28 cellular contexts compared by ENCODE assay signal in the genomic region with DNA sequence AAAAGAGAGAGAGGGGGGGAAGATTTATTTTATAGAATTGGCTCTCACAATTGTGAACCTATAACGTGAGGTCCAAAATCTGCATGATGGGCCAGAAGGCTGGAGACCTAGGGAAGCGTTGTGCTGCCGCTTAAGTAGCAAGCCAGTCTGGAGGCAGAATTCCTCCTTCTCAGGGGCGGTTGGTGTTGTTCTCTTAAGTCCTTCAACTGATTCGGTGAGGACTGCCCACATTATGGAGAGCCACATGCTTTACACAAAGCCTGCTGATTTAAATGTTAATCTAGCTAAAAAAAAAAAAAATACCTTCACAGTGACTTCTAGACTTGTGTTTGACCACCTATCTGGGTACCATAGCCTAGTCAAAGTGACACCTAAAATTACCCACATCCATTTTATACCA.
"Had no signal": no experiment of that assay in that cellular context is flagged by ENCODE, and none has a peak within 500 bp of the region (broad histone marks: within the 10 kb centered on the region; RNA-seq: fewer than 3 reads in every experiment).

No MANE protein-coding gene starts in this region.

- H3K9me3 ChIP-seq: adrenal gland, body of pancreas, left ventricle myocardium inferior, sigmoid colon, tibial artery had no signal

- H3K79me2 ChIP-seq: parathyroid adenoma had no signal

- ATAC-seq: body of pancreas; heart left ventricle; natural killer cell treated with Interleukin-12 subunit alpha and Interleukin-12 subunit beta and Interleukin-15 and Interleukin-18, amount 100 ng/mL, for 72 hours; psoas muscle; stimulated activated naive B cell treated with anti-CD40 and anti-IgM and Interleukin-4, amounts not matched to agents 10 μg/mL and 1 μg/mL and 100 μg/mL, for 72 hours had no signal

- H3K27ac ChIP-seq: adrenal gland, body of pancreas, foreskin keratinocyte, heart left ventricle, left ventricle myocardium inferior, parathyroid adenoma, psoas muscle, sigmoid colon, stomach, tibial artery had no signal

- H3K4me3 Mint-ChIP-seq: activated naive CD4-positive, alpha-beta T cell treated with anti-CD3 and anti-CD28 coated beads for 36 hours; activated naive CD8-positive, alpha-beta T cell treated with anti-CD3 and anti-CD28 coated beads for 36 hours; activated T-helper 1 cell treated with anti-CD3 and anti-CD28 coated beads, Interleukin-12 subunit alpha, Interleukin-12 subunit beta, Interleukin-2, Interleukin-4 antibody, amounts not matched to agents 30 ng/mL and 10 ng/mL and 1 ng/mL, durations not matched to agents 14 hours and 24 hours and 36 hours; natural killer cell treated with Interleukin-12 subunit alpha and Interleukin-12 subunit beta and Interleukin-15 and Interleukin-18, amount 100 ng/mL, for 72 hours; stimulated activated naive B cell treated with anti-CD40 and anti-IgM and Interleukin-4, amounts not matched to agents 10 μg/mL and 1 μg/mL and 100 μg/mL, for 72 hours; T-helper 2 cell treated with Interferon-gamma antibody and Interleukin-4, amounts not matched to agents 5 μg/mL and 100 μg/mL, for 36 hours had no signal

- H3K9me3 Mint-ChIP-seq: activated naive CD4-positive, alpha-beta T cell treated with anti-CD3 and anti-CD28 coated beads for 36 hours; activated naive CD8-positive, alpha-beta T cell treated with anti-CD3 and anti-CD28 coated beads for 36 hours; activated T-helper 1 cell treated with anti-CD3 and anti-CD28 coated beads, Interleukin-12 subunit alpha, Interleukin-12 subunit beta, Interleukin-2, Interleukin-4 antibody, amounts not matched to agents 30 ng/mL and 10 ng/mL and 1 ng/mL, durations not matched to agents 14 hours and 24 hours and 36 hours; natural killer cell treated with Interleukin-12 subunit alpha and Interleukin-12 subunit beta and Interleukin-15 and Interleukin-18, amount 100 ng/mL, for 72 hours; stimulated activated naive B cell treated with anti-CD40 and anti-IgM and Interleukin-4, amounts not matched to agents 10 μg/mL and 1 μg/mL and 100 μg/mL, for 72 hours; T-helper 2 cell treated with Interferon-gamma antibody and Interleukin-4, amounts not matched to agents 5 μg/mL and 100 μg/mL, for 36 hours had no signal

- H2AFZ ChIP-seq: parathyroid adenoma had no signal

- DNase-seq: activated CD4-positive, alpha-beta T cell treated with anti-CD3 and anti-CD28 coated beads for 4 hours; activated CD4-positive, alpha-beta T cell treated with anti-CD3 and anti-CD28 coated beads, Interleukin-2, amount 50 U/mL, for 4 hours; activated CD8-positive, alpha-beta memory T cell treated with anti-CD3 and anti-CD28 coated beads for 24 hours; activated effector memory CD4-positive, alpha-beta T cell treated with anti-CD3 and anti-CD28 coated beads, Interleukin-2, amount 50 U/mL, for 16 hours; activated naive CD4-positive, alpha-beta T cell treated with anti-CD3 and anti-CD28 coated beads for 36 hours; activated naive CD8-positive, alpha-beta T cell treated with anti-CD3 and anti-CD28 coated beads for 36 hours; activated T-cell treated with anti-CD3 and anti-CD28 coated beads, Interleukin-2, amount 50 U/mL, for 1 hour; adrenal gland; aorta; body of pancreas; cerebellar nuclear complex; heart left ventricle; left ventricle myocardium inferior; nucleus accumbens; psoas muscle; sigmoid colon; small intestine; stimulated activated CD4-positive, alpha-beta T cell treated with anti-CD3 and anti-CD28 coated beads, Interleukin-1b, Interleukin-23, amount 100 ng/mL, for 48 hours; stimulated activated naive B cell treated with anti-CD40 and anti-IgM and Interleukin-4, amounts not matched to agents 10 μg/mL and 1 μg/mL and 100 μg/mL, for 72 hours; stomach; T-helper 1 cell; tibial artery had no signal

- H3K36me3 Mint-ChIP-seq: activated naive CD8-positive, alpha-beta T cell treated with anti-CD3 and anti-CD28 coated beads for 36 hours; natural killer cell treated with Interleukin-12 subunit alpha and Interleukin-12 subunit beta and Interleukin-15 and Interleukin-18, amount 100 ng/mL, for 72 hours had no signal

- H3K4me1 Mint-ChIP-seq: activated naive CD8-positive, alpha-beta T cell treated with anti-CD3 and anti-CD28 coated beads for 36 hours; stimulated activated naive B cell treated with anti-CD40 and anti-IgM and Interleukin-4, amounts not matched to agents 10 μg/mL and 1 μg/mL and 100 μg/mL, for 72 hours had no signal

- H3K4me3 ChIP-seq: adrenal gland, body of pancreas, heart left ventricle, left ventricle myocardium inferior, lung, psoas muscle, sigmoid colon, stomach, tibial artery had no signal

- H3K9ac ChIP-seq: parathyroid adenoma had no signal

- H3K4me1 ChIP-seq: adrenal gland, body of pancreas, left ventricle myocardium inferior, parathyroid adenoma, psoas muscle had no signal

- H3K36me3 ChIP-seq: adrenal gland, heart left ventricle, left ventricle myocardium inferior, sigmoid colon, stomach, tibial artery had no signal

- H3K27me3 ChIP-seq: adrenal gland, body of pancreas, foreskin keratinocyte, heart left ventricle, sigmoid colon, stomach, tibial artery had no signal

- H3K27ac Mint-ChIP-seq: activated naive CD4-positive, alpha-beta T cell treated with anti-CD3 and anti-CD28 coated beads for 36 hours; activated naive CD8-positive, alpha-beta T cell treated with anti-CD3 and anti-CD28 coated beads for 36 hours; activated T-helper 1 cell treated with anti-CD3 and anti-CD28 coated beads, Interleukin-12 subunit alpha, Interleukin-12 subunit beta, Interleukin-2, Interleukin-4 antibody, amounts not matched to agents 30 ng/mL and 10 ng/mL and 1 ng/mL, durations not matched to agents 14 hours and 24 hours and 36 hours; natural killer cell treated with Interleukin-12 subunit alpha and Interleukin-12 subunit beta and Interleukin-15 and Interleukin-18, amount 100 ng/mL, for 72 hours; stimulated activated naive B cell treated with anti-CD40 and anti-IgM and Interleukin-4, amounts not matched to agents 10 μg/mL and 1 μg/mL and 100 μg/mL, for 72 hours; T-helper 2 cell treated with Interferon-gamma antibody and Interleukin-4, amounts not matched to agents 5 μg/mL and 100 μg/mL, for 36 hours had no signal
